Comparison of ENCODE assay signal across 1 cellular context in the genomic region with DNA sequence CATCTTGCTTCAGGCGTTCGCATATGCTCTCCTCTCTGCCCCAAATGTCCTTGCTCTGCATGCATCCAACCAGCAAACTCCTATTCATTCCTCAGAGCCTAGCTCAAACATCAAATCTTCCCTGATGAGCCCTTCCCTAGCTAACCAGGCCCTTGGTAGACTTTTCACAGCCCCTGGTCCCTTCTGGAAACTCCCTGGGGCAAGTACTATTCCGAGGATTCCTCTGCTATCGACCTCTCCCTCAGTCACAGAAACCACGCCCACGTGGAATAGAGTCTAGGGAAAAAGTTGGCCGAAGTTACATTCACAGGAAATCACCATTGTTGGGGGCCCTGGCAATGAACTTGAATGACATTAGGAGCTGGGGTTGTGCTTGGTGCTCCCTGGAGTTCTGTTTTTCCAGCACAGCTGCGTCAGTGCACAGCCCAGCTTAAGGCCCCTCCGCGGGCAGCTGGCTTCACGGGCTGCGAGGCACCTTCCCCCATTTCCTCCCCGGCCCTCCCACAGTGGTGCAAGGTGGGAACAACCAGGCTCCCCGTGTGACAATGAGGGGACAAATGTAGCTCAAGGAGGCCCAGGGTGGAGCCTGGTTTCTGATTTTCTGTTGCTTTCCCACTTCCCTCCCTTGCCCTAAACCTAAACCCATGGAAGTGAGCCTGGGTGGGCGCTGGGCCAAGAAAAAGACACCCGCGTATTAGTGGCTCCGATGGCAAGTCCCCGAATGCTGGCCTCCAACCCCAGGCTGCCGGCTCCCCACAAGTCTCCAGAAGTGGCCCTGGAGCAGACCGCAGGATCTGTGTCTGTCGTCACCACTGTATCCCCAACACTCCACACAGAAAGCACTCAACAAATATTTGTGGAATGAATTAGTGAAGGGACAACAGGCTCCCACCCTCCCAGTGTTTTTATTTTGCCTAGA.
TF ChIP-seq lines count a peak whose summit lies in the region.

No MANE protein-coding gene starts in this region.

TF ChIP-seq in HepG2, 621 proteins besides CTCF, POLR2A, EP300 and RAD21 (continued from another document):
- TF ChIP-seq ARNT2 (CRISPR knock-in tag; IDR thresholded peaks at IDR 0.05; ENCODE audit: low read depth) (no peak), RXRB (CRISPR knock-in tag; IDR thresholded peaks at IDR 0.05; ENCODE audit: borderline replicate concordance) (peak; percentile 78; the same call in 1 of the 2 replicates), RFX5 (IDR thresholded peaks at IDR 0.05; ENCODE audit: low read depth, low read length) (no peak), HIVEP1 (CRISPR knock-in tag; IDR thresholded peaks at IDR 0.05) (peak; percentile 16; the same call in 1 of the 2 replicates), ZNF350 (CRISPR knock-in tag; IDR thresholded peaks at IDR 0.05; ENCODE audit: borderline replicate concordance, low read depth) (peak; percentile 5; the same call in 1 of the 2 replicates), ZNF652 (CRISPR knock-in tag; IDR thresholded peaks at IDR 0.05; ENCODE audit: borderline replicate concordance, low read depth) (no peak), ZNF501 (CRISPR knock-in tag; IDR thresholded peaks at IDR 0.05) (no peak), RBM22 (optimal IDR thresholded peaks at IDR 0.05; ENCODE audit: low read length) (no peak), JUND (CRISPR knock-in tag; IDR thresholded peaks at IDR 0.05) (no peak), GATAD1 (CRISPR knock-in tag; IDR thresholded peaks at IDR 0.05) (no peak), MEIS2 (CRISPR knock-in tag; IDR thresholded peaks at IDR 0.05) (no peak), HMGA1 (CRISPR knock-in tag; conservative IDR thresholded peaks at IDR 0.05) (no peak), ZNF776 (CRISPR knock-in tag; IDR thresholded peaks at IDR 0.05) (no peak), KAT2B (IDR thresholded peaks at IDR 0.05; ENCODE audit: borderline replicate concordance, low read depth, low read length) (no peak), RBM39 (IDR thresholded peaks at IDR 0.05; ENCODE audit: low read depth, low read length, poor library complexity, severe bottlenecking) (no peak), RCOR2 (CRISPR knock-in tag; IDR thresholded peaks at IDR 0.05) (no peak), SP5 (CRISPR knock-in tag; IDR thresholded peaks at IDR 0.05; ENCODE audit: borderline replicate concordance, low read depth) (no peak), ASH2L (IDR thresholded peaks at IDR 0.05; ENCODE audit: insufficient read length, low read depth, low read length) (peak; percentile 30), ZNF12 (CRISPR knock-in tag; IDR thresholded peaks at IDR 0.05) (no peak), MBNL3 (CRISPR knock-in tag; conservative IDR thresholded peaks at IDR 0.05) (no peak), KLF6 (CRISPR knock-in tag; IDR thresholded peaks at IDR 0.05) (no peak), ZNF772 (CRISPR knock-in tag; IDR thresholded peaks at IDR 0.05) (no peak), ZNF468 (CRISPR knock-in tag; IDR thresholded peaks at IDR 0.05) (no peak), ZNF121 (CRISPR knock-in tag; IDR thresholded peaks at IDR 0.05) (no peak), ZNF326 (CRISPR knock-in tag; IDR thresholded peaks at IDR 0.05; ENCODE audit: borderline replicate concordance) (no peak)
- TF ChIP-seq, protein P1, sequence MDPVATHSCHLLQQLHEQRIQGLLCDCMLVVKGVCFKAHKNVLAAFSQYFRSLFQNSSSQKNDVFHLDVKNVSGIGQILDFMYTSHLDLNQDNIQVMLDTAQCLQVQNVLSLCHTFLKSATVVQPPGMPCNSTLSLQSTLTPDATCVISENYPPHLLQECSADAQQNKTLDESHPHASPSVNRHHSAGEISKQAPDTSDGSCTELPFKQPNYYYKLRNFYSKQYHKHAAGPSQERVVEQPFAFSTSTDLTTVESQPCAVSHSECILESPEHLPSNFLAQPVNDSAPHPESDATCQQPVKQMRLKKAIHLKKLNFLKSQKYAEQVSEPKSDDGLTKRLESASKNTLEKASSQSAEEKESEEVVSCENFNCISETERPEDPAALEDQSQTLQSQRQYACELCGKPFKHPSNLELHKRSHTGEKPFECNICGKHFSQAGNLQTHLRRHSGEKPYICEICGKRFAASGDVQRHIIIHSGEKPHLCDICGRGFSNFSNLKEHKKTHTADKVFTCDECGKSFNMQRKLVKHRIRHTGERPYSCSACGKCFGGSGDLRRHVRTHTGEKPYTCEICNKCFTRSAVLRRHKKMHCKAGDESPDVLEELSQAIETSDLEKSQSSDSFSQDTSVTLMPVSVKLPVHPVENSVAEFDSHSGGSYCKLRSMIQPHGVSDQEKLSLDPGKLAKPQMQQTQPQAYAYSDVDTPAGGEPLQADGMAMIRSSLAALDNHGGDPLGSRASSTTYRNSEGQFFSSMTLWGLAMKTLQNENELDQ (CRISPR knock-in tag; IDR thresholded peaks at IDR 0.05; ENCODE audit: borderline replicate concordance) = no peak
- TF ChIP-seq, protein P2, sequence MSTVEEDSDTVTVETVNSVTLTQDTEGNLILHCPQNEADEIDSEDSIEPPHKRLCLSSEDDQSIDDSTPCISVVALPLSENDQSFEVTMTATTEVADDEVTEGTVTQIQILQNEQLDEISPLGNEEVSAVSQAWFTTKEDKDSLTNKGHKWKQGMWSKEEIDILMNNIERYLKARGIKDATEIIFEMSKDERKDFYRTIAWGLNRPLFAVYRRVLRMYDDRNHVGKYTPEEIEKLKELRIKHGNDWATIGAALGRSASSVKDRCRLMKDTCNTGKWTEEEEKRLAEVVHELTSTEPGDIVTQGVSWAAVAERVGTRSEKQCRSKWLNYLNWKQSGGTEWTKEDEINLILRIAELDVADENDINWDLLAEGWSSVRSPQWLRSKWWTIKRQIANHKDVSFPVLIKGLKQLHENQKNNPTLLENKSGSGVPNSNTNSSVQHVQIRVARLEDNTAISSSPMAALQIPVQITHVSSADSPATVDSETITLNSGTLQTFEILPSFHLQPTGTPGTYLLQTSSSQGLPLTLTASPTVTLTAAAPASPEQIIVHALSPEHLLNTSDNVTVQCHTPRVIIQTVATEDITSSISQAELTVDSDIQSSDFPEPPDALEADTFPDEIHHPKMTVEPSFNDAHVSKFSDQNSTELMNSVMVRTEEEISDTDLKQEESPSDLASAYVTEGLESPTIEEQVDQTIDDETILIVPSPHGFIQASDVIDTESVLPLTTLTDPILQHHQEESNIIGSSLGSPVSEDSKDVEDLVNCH (CRISPR knock-in tag; IDR thresholded peaks at IDR 0.05) = no peak
- TF ChIP-seq, protein P3, sequence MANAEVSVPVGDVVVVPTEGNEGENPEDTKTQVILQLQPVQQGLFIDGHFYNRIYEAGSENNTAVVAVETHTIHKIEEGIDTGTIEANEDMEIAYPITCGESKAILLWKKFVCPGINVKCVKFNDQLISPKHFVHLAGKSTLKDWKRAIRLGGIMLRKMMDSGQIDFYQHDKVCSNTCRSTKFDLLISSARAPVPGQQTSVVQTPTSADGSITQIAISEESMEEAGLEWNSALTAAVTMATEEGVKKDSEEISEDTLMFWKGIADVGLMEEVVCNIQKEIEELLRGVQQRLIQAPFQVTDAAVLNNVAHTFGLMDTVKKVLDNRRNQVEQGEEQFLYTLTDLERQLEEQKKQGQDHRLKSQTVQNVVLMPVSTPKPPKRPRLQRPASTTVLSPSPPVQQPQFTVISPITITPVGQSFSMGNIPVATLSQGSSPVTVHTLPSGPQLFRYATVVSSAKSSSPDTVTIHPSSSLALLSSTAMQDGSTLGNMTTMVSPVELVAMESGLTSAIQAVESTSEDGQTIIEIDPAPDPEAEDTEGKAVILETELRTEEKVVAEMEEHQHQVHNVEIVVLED (CRISPR knock-in tag; IDR thresholded peaks at IDR 0.05; ENCODE audit: borderline replicate concordance) = no peak
- TF ChIP-seq, protein P4, sequence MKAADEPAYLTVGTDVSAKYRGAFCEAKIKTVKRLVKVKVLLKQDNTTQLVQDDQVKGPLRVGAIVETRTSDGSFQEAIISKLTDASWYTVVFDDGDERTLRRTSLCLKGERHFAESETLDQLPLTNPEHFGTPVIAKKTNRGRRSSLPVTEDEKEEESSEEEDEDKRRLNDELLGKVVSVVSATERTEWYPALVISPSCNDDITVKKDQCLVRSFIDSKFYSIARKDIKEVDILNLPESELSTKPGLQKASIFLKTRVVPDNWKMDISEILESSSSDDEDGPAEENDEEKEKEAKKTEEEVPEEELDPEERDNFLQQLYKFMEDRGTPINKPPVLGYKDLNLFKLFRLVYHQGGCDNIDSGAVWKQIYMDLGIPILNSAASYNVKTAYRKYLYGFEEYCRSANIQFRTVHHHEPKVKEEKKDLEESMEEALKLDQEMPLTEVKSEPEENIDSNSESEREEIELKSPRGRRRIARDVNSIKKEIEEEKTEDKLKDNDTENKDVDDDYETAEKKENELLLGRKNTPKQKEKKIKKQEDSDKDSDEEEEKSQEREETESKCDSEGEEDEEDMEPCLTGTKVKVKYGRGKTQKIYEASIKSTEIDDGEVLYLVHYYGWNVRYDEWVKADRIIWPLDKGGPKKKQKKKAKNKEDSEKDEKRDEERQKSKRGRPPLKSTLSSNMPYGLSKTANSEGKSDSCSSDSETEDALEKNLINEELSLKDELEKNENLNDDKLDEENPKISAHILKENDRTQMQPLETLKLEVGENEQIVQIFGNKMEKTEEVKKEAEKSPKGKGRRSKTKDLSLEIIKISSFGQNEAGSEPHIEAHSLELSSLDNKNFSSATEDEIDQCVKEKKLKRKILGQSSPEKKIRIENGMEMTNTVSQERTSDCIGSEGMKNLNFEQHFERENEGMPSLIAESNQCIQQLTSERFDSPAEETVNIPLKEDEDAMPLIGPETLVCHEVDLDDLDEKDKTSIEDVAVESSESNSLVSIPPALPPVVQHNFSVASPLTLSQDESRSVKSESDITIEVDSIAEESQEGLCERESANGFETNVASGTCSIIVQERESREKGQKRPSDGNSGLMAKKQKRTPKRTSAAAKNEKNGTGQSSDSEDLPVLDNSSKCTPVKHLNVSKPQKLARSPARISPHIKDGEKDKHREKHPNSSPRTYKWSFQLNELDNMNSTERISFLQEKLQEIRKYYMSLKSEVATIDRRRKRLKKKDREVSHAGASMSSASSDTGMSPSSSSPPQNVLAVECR (CRISPR knock-in tag; IDR thresholded peaks at IDR 0.05; ENCODE audit: borderline replicate concordance) = no peak
- TF ChIP-seq, protein P5, sequence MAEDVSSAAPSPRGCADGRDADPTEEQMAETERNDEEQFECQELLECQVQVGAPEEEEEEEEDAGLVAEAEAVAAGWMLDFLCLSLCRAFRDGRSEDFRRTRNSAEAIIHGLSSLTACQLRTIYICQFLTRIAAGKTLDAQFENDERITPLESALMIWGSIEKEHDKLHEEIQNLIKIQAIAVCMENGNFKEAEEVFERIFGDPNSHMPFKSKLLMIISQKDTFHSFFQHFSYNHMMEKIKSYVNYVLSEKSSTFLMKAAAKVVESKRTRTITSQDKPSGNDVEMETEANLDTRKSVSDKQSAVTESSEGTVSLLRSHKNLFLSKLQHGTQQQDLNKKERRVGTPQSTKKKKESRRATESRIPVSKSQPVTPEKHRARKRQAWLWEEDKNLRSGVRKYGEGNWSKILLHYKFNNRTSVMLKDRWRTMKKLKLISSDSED (CRISPR knock-in tag; IDR thresholded peaks at IDR 0.05) = 0 out of 2 replicates have a peak, but pooled peaks have one; percentile 29
- TF ChIP-seq, protein P6, sequence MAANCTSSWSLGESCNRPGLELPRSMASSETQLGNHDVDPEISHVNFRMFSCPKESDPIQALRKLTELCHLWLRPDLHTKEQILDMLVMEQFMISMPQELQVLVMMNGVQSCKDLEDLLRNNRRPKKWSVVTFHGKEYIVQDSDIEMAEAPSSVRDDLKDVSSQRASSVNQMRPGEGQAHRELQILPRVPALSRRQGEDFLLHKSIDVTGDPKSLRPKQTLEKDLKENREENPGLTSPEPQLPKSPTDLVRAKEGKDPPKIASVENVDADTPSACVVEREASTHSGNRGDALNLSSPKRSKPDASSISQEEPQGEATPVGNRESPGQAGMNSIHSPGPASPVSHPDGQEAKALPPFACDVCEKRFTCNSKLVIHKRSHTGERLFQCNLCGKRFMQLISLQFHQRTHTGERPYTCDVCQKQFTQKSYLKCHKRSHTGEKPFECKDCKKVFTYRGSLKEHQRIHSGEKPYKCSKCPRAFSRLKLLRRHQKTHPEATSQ (CRISPR knock-in tag; IDR thresholded peaks at IDR 0.05; ENCODE audit: borderline replicate concordance) = no peak
- TF ChIP-seq, protein P7, sequence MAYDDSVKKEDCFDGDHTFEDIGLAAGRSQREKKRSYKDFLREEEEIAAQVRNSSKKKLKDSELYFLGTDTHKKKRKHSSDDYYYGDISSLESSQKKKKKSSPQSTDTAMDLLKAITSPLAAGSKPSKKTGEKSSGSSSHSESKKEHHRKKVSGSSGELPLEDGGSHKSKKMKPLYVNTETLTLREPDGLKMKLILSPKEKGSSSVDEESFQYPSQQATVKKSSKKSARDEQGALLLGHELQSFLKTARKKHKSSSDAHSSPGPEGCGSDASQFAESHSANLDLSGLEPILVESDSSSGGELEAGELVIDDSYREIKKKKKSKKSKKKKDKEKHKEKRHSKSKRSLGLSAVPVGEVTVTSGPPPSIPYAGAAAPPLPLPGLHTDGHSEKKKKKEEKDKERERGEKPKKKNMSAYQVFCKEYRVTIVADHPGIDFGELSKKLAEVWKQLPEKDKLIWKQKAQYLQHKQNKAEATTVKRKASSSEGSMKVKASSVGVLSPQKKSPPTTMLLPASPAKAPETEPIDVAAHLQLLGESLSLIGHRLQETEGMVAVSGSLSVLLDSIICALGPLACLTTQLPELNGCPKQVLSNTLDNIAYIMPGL (CRISPR knock-in tag; IDR thresholded peaks at IDR 0.05; ENCODE audit: borderline replicate concordance in 1 of 2, low read depth in 1 of 2) = no peak
TF ChIP-seq in HepG2: peak in this region for 43.
